In the genomic region with DNA sequence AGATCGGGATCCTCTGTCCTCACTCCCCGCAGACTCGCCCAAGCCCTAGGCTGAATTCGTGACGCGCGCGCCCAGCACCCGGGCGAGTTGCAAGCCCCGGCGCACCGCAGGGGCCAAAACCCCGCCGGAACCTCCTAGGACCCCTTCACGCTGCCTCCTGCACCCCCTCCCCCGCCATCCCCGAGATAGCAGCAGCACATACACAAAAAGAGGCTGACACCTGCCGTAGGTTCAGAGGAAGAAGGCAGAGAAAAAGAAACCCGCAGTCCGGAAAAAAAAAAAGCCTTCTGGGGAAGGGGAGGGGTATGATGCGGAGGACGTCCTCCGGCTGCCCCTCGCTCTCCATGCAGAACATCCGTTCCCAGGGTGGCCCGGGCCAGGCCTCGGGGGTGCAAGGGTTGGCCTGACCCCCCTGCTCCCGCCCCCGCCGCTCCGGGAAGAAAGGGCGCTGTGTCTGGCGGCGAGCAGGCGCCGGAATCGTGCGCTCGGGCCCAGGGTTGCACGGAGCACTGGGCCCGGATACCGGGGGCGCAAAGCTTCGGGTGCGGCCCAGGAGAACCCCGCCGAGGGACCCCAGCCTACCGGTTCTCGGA, we compare ENCODE assay signal across 8 cellular contexts. TPM values are rescaled to one million over a fixed set of nuclear protein-coding genes. Genes with fewer than 3 reads are reported as not detected.
A peak's percentile ranks its signal among the peaks of the same experiment; 100 is the strongest.
DNase-seq lines count a peak whose midpoint lies in the region; ATAC-seq lines count a peak whose summit lies in the region.

No MANE protein-coding gene starts in this region.

- H3K9me3 Mint-ChIP-seq in IgD-negative memory B cell, result peaks cover 0 to 5% (median 2%) of the 10 kb centered on the region in 3 donors

- H3K4me3 Mint-ChIP-seq in IgD-negative memory B cell, result peak overlapping the region; percentile 20 to 83 (median 41)

- no peak overlapping the region for H3K27ac Mint-ChIP-seq in IgD-negative memory B cell

- peaks cover 5 to 12% (median 9%) of the 10 kb centered on the region in 3 donors for H3K4me1 Mint-ChIP-seq in IgD-negative memory B cell

- H3K4me3 ChIP-seq in iPS-15b (ENCODE audit: low read depth, low read length) (peak overlapping the region; percentile 70), skin epidermis (peak overlapping the region; percentile 14 to 39 (median 25))

- H3K27me3 ChIP-seq in iPS-15b (ENCODE audit: control insufficient read depth, insufficient read depth, low read length), result no peaks in the 10 kb centered on the region

- DNase-seq in amygdala (lab: John Stamatoyannopoulos, UW) (peak in 48 of 56 donors; percentile 1 to 57 (median 23)), NCI-H2081 (lab: John Stamatoyannopoulos, UW) (no peak), SW480 (ENCODE audit: low spot score) (no peak), NCI-H446 (lab: John Stamatoyannopoulos, UW) (no peak)

- no peaks in the 10 kb centered on the region for H3K9me3 ChIP-seq in iPS-15b (ENCODE audit: control insufficient read depth, insufficient read depth, low read length)

- H3K4me1 ChIP-seq in iPS-15b (ENCODE audit: control insufficient read depth, insufficient read depth, low read length), result peaks cover 2% of the 10 kb centered on the region

- no peak overlapping the region for H3K27ac ChIP-seq in skin epidermis

- no peaks in the 10 kb centered on the region for H3K36me3 ChIP-seq in iPS-15b (ENCODE audit: control insufficient read depth, insufficient read depth, low read length)

- peak overlapping the region; percentile 54 for H3K9ac ChIP-seq in iPS-15b (ENCODE audit: low read depth, low read length)

- ATAC-seq in HG02678 (IDR thresholded peaks at IDR 0.05; ENCODE audit: unreplicated experiment), result no peak

- no peaks in the 10 kb centered on the region for H3K36me3 Mint-ChIP-seq in IgD-negative memory B cell

- H3K27me3 Mint-ChIP-seq in IgD-negative memory B cell, result peaks cover 35% of the 10 kb centered on the region

RNA-seq across cellular contexts. Expression of a gene that starts 2.5 kb away (rescaled TPM):
- not detected for polyA plus RNA-seq in IgD-negative memory B cell

Comparison
In these comparisons a context has a peak if more than half of its experiments do, and no peak if none do; other contexts are left out.
1. DNase-seq: peak in amygdala (48 of 56); none in NCI-H2081 (0 of 2), SW480 (single experiment) and NCI-H446 (0 of 2).